Comparison of ENCODE assay signal across 11 cellular contexts in genomic region chr7:41702635-41703371, GRCh38. TPM values are rescaled to one million over a fixed set of nuclear protein-coding genes. Genes with fewer than 3 reads are reported as not detected.
DNase-seq lines count a peak whose midpoint lies in the region; ATAC-seq and TF ChIP-seq lines count a peak whose summit lies in the region.
"Had no signal": no experiment of that assay in that cellular context is flagged by ENCODE, and none has a peak within 500 bp of the region (broad histone marks: within the 10 kb centered on the region; RNA-seq: fewer than 3 reads in every experiment).

TSS of gene INHBA (minus strand) at chr7:41703090. CDS start at chr7:41700374, 2,716 bp downstream.

- H3K4me1 ChIP-seq in SK-N-SH (ENCODE audit: control insufficient read depth in 1 of 2, insufficient read depth in 2 of 2, low read depth in 1 of 2, low read length in 1 of 2) (peaks cover 23 to 24% of the 10 kb centered on the region in 2 experiments), neutrophil (ENCODE audit: control insufficient read depth in 1 of 2, insufficient read depth in 1 of 2, low read depth in 1 of 2, low read length in 1 of 2) (peaks cover 68 to 69% of the 10 kb centered on the region in 2 experiments)

- CTCF ChIA-PET in SK-N-SH (lab: Yijun Ruan, JAX) = interaction anchor here (2.5 to 11.0 kb wide), 5 partner anchors 8 to 1470 kb away, joined by 11 to 148 read pairs (median 86); no protein-coding TSS in a partner anchor
- CTCF ChIA-PET in activated CD8-positive, alpha-beta T cell treated with anti-CD3 and anti-CD28 coated beads, Interleukin-2, amount 10 ng/mL, durations not matched to agents 7 days and 5 days (lab: Charles Lee) = interaction anchor here (1.0 kb wide), 1 partner anchor 238 kb away, joined by 3 read pairs; no protein-coding TSS in a partner anchor

- H3K9ac ChIP-seq in SK-N-SH = peak within 1 kb of the TSS; percentile 85

- WGBS in SK-N-SH (ENCODE audit: low lambda C conversion rate) = 56% methylated on average over 3 of the region's 3 CpGs

- DNase-seq in DMS53 treated with DMSO at 0.1 percent for 48 hours (lab: John Stamatoyannopoulos, UW; ENCODE audit: unreplicated experiment) (peak; percentile 15), SK-N-SH (peak; percentile 21), fibroblast of the aortic adventitia (ENCODE audit: low read depth) (peak; percentile 94), NCI-H524 (lab: John Stamatoyannopoulos, UW) (no peak)
- DNase-seq in activated CD8-positive, alpha-beta T cell treated with anti-CD3 and anti-CD28 coated beads, Interleukin-2, amount 10 ng/mL, durations not matched to agents 7 days and 5 days = no peak
- no peak for DNase-seq in activated T-helper 2 cell treated with anti-CD3 and anti-CD28 coated beads, Interferon-gamma antibody, Interleukin-2, Interleukin-4, amounts not matched to agents 10 μg/mL and 5 μg/mL and 100 μg/mL, durations not matched to agents 14 hours and 24 hours and 36 hours (ENCODE audit: low spot score)
- DNase-seq: activated CD4-positive, alpha-beta T cell treated with anti-CD3 and anti-CD28 coated beads, Interleukin-2, amount 10 ng/mL, durations not matched to agents 24 days and 14 days; colonic mucosa; NCI-H748 treated with DMSO at 0.1 percent for 48 hours had no signal

- TF ChIP-seq CTCF in SK-N-SH (IDR thresholded peaks at IDR 0.05) (no peak), fibroblast of the aortic adventitia (IDR thresholded peaks at IDR 0.05; ENCODE audit: insufficient read depth, low read length) (no peak), neutrophil (IDR thresholded peaks at IDR 0.05) (no peak)

- no peaks in the 10 kb centered on the region for H3K9me2 ChIP-seq in SK-N-SH

- peaks cover 26% of the 10 kb centered on the region for H4K20me1 ChIP-seq in SK-N-SH (ENCODE audit: insufficient read depth)

- no peaks in the 10 kb centered on the region for H3K36me3 Mint-ChIP-seq in activated CD8-positive, alpha-beta T cell treated with anti-CD3 and anti-CD28 coated beads, Interleukin-2, amount 10 ng/mL, durations not matched to agents 7 days and 5 days (ENCODE audit: low read depth)
- H3K36me3 Mint-ChIP-seq in activated T-helper 2 cell treated with anti-CD3 and anti-CD28 coated beads, Interferon-gamma antibody, Interleukin-2, Interleukin-4, amounts not matched to agents 10 μg/mL and 5 μg/mL and 100 μg/mL, durations not matched to agents 14 hours and 24 hours and 36 hours (ENCODE audit: low read depth) = no peaks in the 10 kb centered on the region

- peaks cover 17% of the 10 kb centered on the region for H3K4me1 Mint-ChIP-seq in activated CD8-positive, alpha-beta T cell treated with anti-CD3 and anti-CD28 coated beads, Interleukin-2, amount 10 ng/mL, durations not matched to agents 7 days and 5 days (ENCODE audit: low read depth)
- H3K4me1 Mint-ChIP-seq in activated T-helper 2 cell treated with anti-CD3 and anti-CD28 coated beads, Interferon-gamma antibody, Interleukin-2, Interleukin-4, amounts not matched to agents 10 μg/mL and 5 μg/mL and 100 μg/mL, durations not matched to agents 14 hours and 24 hours and 36 hours (ENCODE audit: low read depth) = peaks cover 21% of the 10 kb centered on the region

- H3K27ac ChIP-seq in SK-N-SH (ENCODE audit: low read depth in 2 of 2, low read length in 1 of 2) = peak within 1 kb of the TSS; percentile 92 to 93
- H3K27ac ChIP-seq in neutrophil = peak within 1 kb of the TSS; percentile 85
- H3K27ac ChIP-seq: colonic mucosa had no signal

- H3K36me3 ChIP-seq in SK-N-SH (replicated peaks in 1 of 2; ENCODE audit: control insufficient read depth in 1 of 2, insufficient read depth in 2 of 2, low read length in 1 of 2) (peaks cover 21 to 26% of the 10 kb centered on the region in 2 experiments), neutrophil (no peaks in the 10 kb centered on the region)
- H3K36me3 ChIP-seq: colonic mucosa had no signal

- peaks cover 60% of the 10 kb centered on the region for H3F3A ChIP-seq in SK-N-SH (replicated peaks; ENCODE audit: insufficient read depth)

- H3K4me3 ChIP-seq in SK-N-SH (ENCODE audit: low read depth in 2 of 2, low read length in 1 of 2) = peak within 1 kb of the TSS; percentile 58 to 90
- peak within 1 kb of the TSS; percentile 86 for H3K4me3 ChIP-seq in fibroblast of the aortic adventitia (ENCODE audit: low read depth, low read length)
- no peak within 1 kb of the TSS for H3K4me3 ChIP-seq in neutrophil (ENCODE audit: low read depth in 1 of 2, low read length in 1 of 2)
- H3K4me3 ChIP-seq: colonic mucosa had no signal

- no peak for TF ChIP-seq RAD21 in SK-N-SH (IDR thresholded peaks at IDR 0.05; ENCODE audit: low read length)

- ATAC-seq in activated CD8-positive, alpha-beta T cell treated with anti-CD3 and anti-CD28 coated beads, Interleukin-2, amount 10 ng/mL, durations not matched to agents 7 days and 5 days = no peak
- ATAC-seq in GM21529 (IDR thresholded peaks at IDR 0.05; ENCODE audit: unreplicated experiment) = no peak

- H3K27me3 ChIP-seq in SK-N-SH (ENCODE audit: insufficient read depth) (no peaks in the 10 kb centered on the region), neutrophil (no peaks in the 10 kb centered on the region)
- H3K27me3 ChIP-seq: colonic mucosa had no signal

- peaks cover 61% of the 10 kb centered on the region for H3K27me3 Mint-ChIP-seq in activated CD8-positive, alpha-beta T cell treated with anti-CD3 and anti-CD28 coated beads, Interleukin-2, amount 10 ng/mL, durations not matched to agents 7 days and 5 days (ENCODE audit: low read depth)
- peaks cover 62% of the 10 kb centered on the region for H3K27me3 Mint-ChIP-seq in activated T-helper 2 cell treated with anti-CD3 and anti-CD28 coated beads, Interferon-gamma antibody, Interleukin-2, Interleukin-4, amounts not matched to agents 10 μg/mL and 5 μg/mL and 100 μg/mL, durations not matched to agents 14 hours and 24 hours and 36 hours (ENCODE audit: low read depth)

- H3K4me2 ChIP-seq in SK-N-SH = peak within 1 kb of the TSS; percentile 94

- no peaks in the 10 kb centered on the region for H3K9me3 Mint-ChIP-seq in activated CD8-positive, alpha-beta T cell treated with anti-CD3 and anti-CD28 coated beads, Interleukin-2, amount 10 ng/mL, durations not matched to agents 7 days and 5 days (ENCODE audit: insufficient read depth)
- H3K9me3 Mint-ChIP-seq in activated T-helper 2 cell treated with anti-CD3 and anti-CD28 coated beads, Interferon-gamma antibody, Interleukin-2, Interleukin-4, amounts not matched to agents 10 μg/mL and 5 μg/mL and 100 μg/mL, durations not matched to agents 14 hours and 24 hours and 36 hours = no peaks in the 10 kb centered on the region
- H3K9me3 Mint-ChIP-seq: activated CD4-positive, alpha-beta T cell treated with anti-CD3 and anti-CD28 coated beads, Interleukin-2, amount 10 ng/mL, durations not matched to agents 24 days and 14 days had no signal

- POLR2A ChIA-PET in SK-N-SH (lab: Yijun Ruan, JAX) = no interaction called here
- POLR2A ChIA-PET in activated CD8-positive, alpha-beta T cell treated with anti-CD3 and anti-CD28 coated beads, Interleukin-2, amount 10 ng/mL, durations not matched to agents 7 days and 5 days (lab: Charles Lee) = no interaction called here

- intact Hi-C loops in activated T-helper 2 cell treated with anti-CD3 and anti-CD28 coated beads, Interferon-gamma antibody, Interleukin-2, Interleukin-4, amounts not matched to agents 10 μg/mL and 5 μg/mL and 100 μg/mL, durations not matched to agents 14 hours and 24 hours and 36 hours (cut with micrococcal nuclease) = loop anchor here (5.0 to 10.0 kb wide), 3 partner anchors 112 to 698 kb away; no protein-coding TSS in a partner anchor

- H3K4me3 Mint-ChIP-seq in activated CD8-positive, alpha-beta T cell treated with anti-CD3 and anti-CD28 coated beads, Interleukin-2, amount 10 ng/mL, durations not matched to agents 7 days and 5 days = no peak within 1 kb of the TSS
- no peak within 1 kb of the TSS for H3K4me3 Mint-ChIP-seq in activated T-helper 2 cell treated with anti-CD3 and anti-CD28 coated beads, Interferon-gamma antibody, Interleukin-2, Interleukin-4, amounts not matched to agents 10 μg/mL and 5 μg/mL and 100 μg/mL, durations not matched to agents 14 hours and 24 hours and 36 hours (ENCODE audit: low read depth)

- no peak within 1 kb of the TSS for H2AFZ ChIP-seq in SK-N-SH (ENCODE audit: low read depth)

- no peak within 1 kb of the TSS for H3K27ac Mint-ChIP-seq in activated CD8-positive, alpha-beta T cell treated with anti-CD3 and anti-CD28 coated beads, Interleukin-2, amount 10 ng/mL, durations not matched to agents 7 days and 5 days
- H3K27ac Mint-ChIP-seq in activated T-helper 2 cell treated with anti-CD3 and anti-CD28 coated beads, Interferon-gamma antibody, Interleukin-2, Interleukin-4, amounts not matched to agents 10 μg/mL and 5 μg/mL and 100 μg/mL, durations not matched to agents 14 hours and 24 hours and 36 hours = no peak within 1 kb of the TSS
- H3K27ac Mint-ChIP-seq: activated CD4-positive, alpha-beta T cell treated with anti-CD3 and anti-CD28 coated beads, Interleukin-2, amount 10 ng/mL, durations not matched to agents 24 days and 14 days had no signal

- no peaks in the 10 kb centered on the region for H3K9me3 ChIP-seq in SK-N-SH
- H3K9me3 ChIP-seq in neutrophil = no peaks in the 10 kb centered on the region
- H3K9me3 ChIP-seq: colonic mucosa had no signal

- TF ChIP-seq EP300 in SK-N-SH (IDR thresholded peaks at IDR 0.05; ENCODE audit: borderline replicate concordance in 1 of 2, low read depth in 1 of 2, low read length in 1 of 2) = no peak

- peaks cover 79% of the 10 kb centered on the region for H3K79me2 ChIP-seq in SK-N-SH (ENCODE audit: insufficient read depth)

TF ChIP-seq in SK-N-SH, 30 proteins besides CTCF, POLR2A, EP300 and RAD21 (continues in another document):
- TF ChIP-seq USF1 (IDR thresholded peaks at IDR 0.05; ENCODE audit: borderline replicate concordance, low read depth) (no peak), NRF1 (IDR thresholded peaks at IDR 0.05; ENCODE audit: low read depth, low read length) (no peak)

RNA-seq across cellular contexts. Expression of gene INHBA, which starts in this region (rescaled TPM):
- polyA plus RNA-seq in SK-N-SH (2012; rRNA removed) = 81.0 and 110 TPM in 2 replicates
- 68.9 and 78.0 TPM in 2 replicates for polyA plus RNA-seq in SK-N-SH (2012; cell fraction: cytosol; rRNA removed)
- polyA plus RNA-seq in SK-N-SH (2012; cell fraction: nucleus; rRNA removed) = 100 and 120 TPM in 2 replicates
- 14.7 and 20.0 TPM in 2 replicates for total RNA-seq in fibroblast of the aortic adventitia (ENCODE audit: low replicate concordance)
- not detected for total RNA-seq in activated CD8-positive, alpha-beta T cell treated with anti-CD3 and anti-CD28 coated beads, Interleukin-2, amount 10 ng/mL, durations not matched to agents 7 days and 5 days
- total RNA-seq in activated T-helper 2 cell treated with anti-CD3 and anti-CD28 coated beads, Interferon-gamma antibody, Interleukin-2, Interleukin-4, amounts not matched to agents 10 μg/mL and 5 μg/mL and 100 μg/mL, durations not matched to agents 14 hours and 24 hours and 36 hours = 0.97 and 1.0 TPM in 2 replicates

Comparison
In these comparisons a context has a peak if more than half of its experiments do, and no peak if none do; other contexts are left out.
1. DNase-seq: peak in DMS53 treated with DMSO at 0.1 percent for 48 hours (single experiment), SK-N-SH (single experiment) and fibroblast of the aortic adventitia (single experiment); none in activated CD8-positive, alpha-beta T cell treated with anti-CD3 and anti-CD28 coated beads, Interleukin-2, amount 10 ng/mL, durations not matched to agents 7 days and 5 days (single experiment), activated T-helper 2 cell treated with anti-CD3 and anti-CD28 coated beads, Interferon-gamma antibody, Interleukin-2, Interleukin-4, amounts not matched to agents 10 μg/mL and 5 μg/mL and 100 μg/mL, durations not matched to agents 14 hours and 24 hours and 36 hours (single experiment) and NCI-H524 (0 of 2).
2. H3K4me3 ChIP-seq: peak in SK-N-SH (2 of 2) and fibroblast of the aortic adventitia (single experiment); none in neutrophil (0 of 2).